ENCODE assay signal across 8 cellular contexts in the genomic region with DNA sequence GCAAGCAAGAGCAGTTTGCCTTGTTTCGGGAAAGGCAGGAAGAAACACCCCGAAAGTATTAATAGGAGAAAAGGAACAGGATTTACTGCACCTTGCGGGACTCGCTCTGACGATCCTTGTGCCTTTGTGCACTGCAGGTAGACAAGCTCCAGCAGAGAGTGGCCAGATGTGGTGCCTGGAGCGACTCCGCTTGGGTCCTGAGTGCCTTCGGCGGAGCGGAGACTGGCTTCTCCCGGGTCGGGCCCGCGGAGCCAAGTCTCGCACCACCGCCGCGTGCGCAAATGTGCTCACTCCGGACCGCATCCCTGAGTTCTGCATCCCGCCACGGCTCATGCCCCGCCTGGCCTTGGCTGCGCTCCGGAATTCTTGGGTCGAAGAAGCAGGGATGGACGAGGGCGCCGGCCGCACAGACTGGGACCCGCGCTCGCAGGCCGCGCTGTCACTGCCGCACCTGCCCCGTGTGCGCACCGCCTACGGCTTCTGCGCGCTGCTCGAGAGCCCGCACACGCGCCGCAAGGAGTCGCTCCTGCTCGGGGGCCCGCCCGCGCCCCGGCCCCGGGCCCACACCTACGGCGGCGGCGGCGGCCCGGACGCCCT. TPM values are rescaled to one million over a fixed set of nuclear protein-coding genes. Genes with fewer than 3 reads are reported as not detected.
DNase-seq lines count a peak whose midpoint lies in the region; TF ChIP-seq lines count a peak whose summit lies in the region.

No MANE protein-coding gene starts in this region.

- H3K27ac Mint-ChIP-seq in immature natural killer cell = peak overlapping the region in 2 of 6 donors; percentile 18 to 23

- H3K36me3 Mint-ChIP-seq in immature natural killer cell = peaks cover 0 to 3% (median 0%) of the 10 kb centered on the region in 3 donors

- in situ Hi-C loops in astrocyte of the cerebellum (cut with HindIII; ENCODE audit: low sequenced_read_pairs) = no loop called here

- peak; percentile 67 for DNase-seq in NCI-H146 (lab: John Stamatoyannopoulos, UW)
- no peak for DNase-seq in NCI-H146 treated with DMSO at 0.1 percent for 48 hours (lab: John Stamatoyannopoulos, UW; ENCODE audit: unreplicated experiment)
- no peak for DNase-seq in OCI-LY7 (ENCODE audit: low spot score)
- no peak for DNase-seq in astrocyte of the cerebellum (ENCODE audit: low read depth)
- DNase-seq in immature natural killer cell = no peak
- peak; percentile 21 for DNase-seq in stimulated activated CD4-positive, alpha-beta T cell treated with anti-CD3 and anti-CD28 coated beads, Interleukin-12 subunit alpha, Interleukin-12 subunit beta, amount 100 ng/mL, for 4 hours
- DNase-seq in NK-92 (lab: John Stamatoyannopoulos, UW; ENCODE audit: unreplicated experiment) = no peak
- DNase-seq in NCI-H1694 treated with DMSO at 0.1 percent for 48 hours (lab: John Stamatoyannopoulos, UW) = no peak

- CTCF ChIA-PET in OCI-LY7 (lab: Charles Lee; ENCODE audit: unreplicated experiment) = no interaction called here

- no peak overlapping the region for H3K27ac ChIP-seq in OCI-LY7 (ENCODE audit: low read depth, low read length, poor library complexity, severe bottlenecking)

- peaks cover 11 to 26% (median 17%) of the 10 kb centered on the region in 3 donors for H3K27me3 Mint-ChIP-seq in immature natural killer cell (ENCODE audit: low read depth in 3 of 3)

- POLR2A ChIA-PET in OCI-LY7 (lab: Charles Lee) = no interaction called here

- no peak for TF ChIP-seq CTCF in OCI-LY7 (conservative IDR thresholded peaks at IDR 0.05; ENCODE audit: low read length)
- TF ChIP-seq CTCF in astrocyte of the cerebellum (IDR thresholded peaks at IDR 0.05; ENCODE audit: low read depth, low read length, missing control alignments) = no peak

- peaks cover 18 to 23% of the 10 kb centered on the region in 2 donors for H3K4me1 Mint-ChIP-seq in immature natural killer cell

- H3K4me1 ChIP-seq in OCI-LY7 (ENCODE audit: insufficient read depth, low read length, poor library complexity, severe bottlenecking) = peaks cover 9% of the 10 kb centered on the region

- no peaks in the 10 kb centered on the region for H3K9me3 Mint-ChIP-seq in immature natural killer cell

- no peaks in the 10 kb centered on the region for H3K36me3 ChIP-seq in OCI-LY7 (ENCODE audit: insufficient read depth, low read length)

- no peaks in the 10 kb centered on the region for H4K20me1 ChIP-seq in OCI-LY7 (ENCODE audit: insufficient read depth, low read length)

- no peaks in the 10 kb centered on the region for H3K9me2 ChIP-seq in OCI-LY7 (ENCODE audit: insufficient read depth, low read length)

- H3K79me2 ChIP-seq in OCI-LY7 (ENCODE audit: insufficient read depth, low read depth, low read length) = no peaks in the 10 kb centered on the region

- peak overlapping the region; percentile 40 for H3K4me3 ChIP-seq in OCI-LY7 (ENCODE audit: low read depth, low read length, poor library complexity, severe bottlenecking)
- H3K4me3 ChIP-seq in astrocyte of the cerebellum (ENCODE audit: low read depth, low read length) = peak overlapping the region; percentile 25

- intact Hi-C loops in OCI-LY7 (cut with micrococcal nuclease; ENCODE audit: unreplicated experiment) = no loop called here

- no peak overlapping the region for H2AFZ ChIP-seq in OCI-LY7 (ENCODE audit: low read length)

- BruUV-seq in OCI-LY7 (replicated peaks; lab: Mats Ljungman, UMichigan) = no TSS peak

- peak overlapping the region; percentile 62 for H3K4me2 ChIP-seq in OCI-LY7 (ENCODE audit: low read length)

- peak overlapping the region; percentile 87 to 96 (median 90) for H3K4me3 Mint-ChIP-seq in immature natural killer cell

- H3K9me3 ChIP-seq in OCI-LY7 (ENCODE audit: low read length) = no peaks in the 10 kb centered on the region

RNA-seq across cellular contexts. Expression of a gene that starts 0.8 kb away (rescaled TPM):
- total RNA-seq in OCI-LY7 (2014; rRNA removed; shearing (Covaris generic)) = not detected in 2 replicates
- total RNA-seq in OCI-LY7 (2022) = not detected in 2 replicates
- polyA plus RNA-seq in immature natural killer cell = not detected

RNA-seq across cellular contexts. Expression of a gene that starts 7.3 kb away (rescaled TPM):
- total RNA-seq in OCI-LY7 (2014; rRNA removed; shearing (Covaris generic)) = 30.9 and 44.4 TPM in 2 replicates
- total RNA-seq in OCI-LY7 (2022) = 60.6 and 66.8 TPM in 2 replicates
- 10 to 100 TPM in 2 of 3 donors, 1 to 10 TPM in 1; 9.8 to 18.5 (median 11.1) TPM for polyA plus RNA-seq in immature natural killer cell

Comparison
In these comparisons a context has a peak if more than half of its experiments do, and no peak if none do; other contexts are left out.
1. DNase-seq: peak in NCI-H146 (single experiment) and stimulated activated CD4-positive, alpha-beta T cell treated with anti-CD3 and anti-CD28 coated beads, Interleukin-12 subunit alpha, Interleukin-12 subunit beta, amount 100 ng/mL, for 4 hours (single experiment); none in NCI-H146 treated with DMSO at 0.1 percent for 48 hours (single experiment), OCI-LY7 (single experiment), astrocyte of the cerebellum (single experiment), immature natural killer cell (0 of 3), NK-92 (single experiment) and NCI-H1694 treated with DMSO at 0.1 percent for 48 hours (single experiment).